Comparison of ENCODE assay signal across 8 cellular contexts in genomic region chr6:27188885-27189418, GRCh38. TPM values are rescaled to one million over a fixed set of nuclear protein-coding genes. Genes with fewer than 3 reads are reported as not detected.
A peak's percentile ranks its signal among the peaks of the same experiment; 100 is the strongest.
DNase-seq lines count a peak whose midpoint lies in the region; ATAC-seq, FAIRE-seq and TF ChIP-seq lines count a peak whose summit lies in the region.

No MANE protein-coding gene starts in this region.

- 23% methylated on average over 10 of the region's 10 CpGs for WGBS in smooth muscle cell (ENCODE audit: low lambda C conversion rate)

- H3F3A ChIP-seq in smooth muscle cell (ENCODE audit: low read depth), result no peaks in the 10 kb centered on the region

- peak overlapping the region; percentile 95 for H2AFZ ChIP-seq in smooth muscle cell (ENCODE audit: low read depth)

- H3K36me3 ChIP-seq in bronchial epithelial cell (ENCODE audit: control insufficient read depth, insufficient read depth, low read length), result no peaks in the 10 kb centered on the region
- H3K36me3 ChIP-seq in smooth muscle cell (ENCODE audit: low read depth), result no peaks in the 10 kb centered on the region

- no peaks in the 10 kb centered on the region for H3K9me3 ChIP-seq in smooth muscle cell (replicated peaks; ENCODE audit: low read depth)

- peak overlapping the region; percentile 86 for H3K27ac ChIP-seq in 22Rv1
- peak overlapping the region; percentile 77 for H3K27ac ChIP-seq in smooth muscle cell (ENCODE audit: low read depth)

- TF ChIP-seq CTCF in 22Rv1 (IDR thresholded peaks at IDR 0.05), result peak; percentile 89
- peak; percentile 59 for TF ChIP-seq CTCF in GM12873 (IDR thresholded peaks at IDR 0.05; ENCODE audit: insufficient read depth, low read depth, low read length, missing control alignments)
- peak; percentile 46 for TF ChIP-seq CTCF in bronchial epithelial cell (IDR thresholded peaks at IDR 0.05; ENCODE audit: insufficient read depth, low read length, severe bottlenecking)
- TF ChIP-seq CTCF in smooth muscle cell (IDR thresholded peaks at IDR 0.05; ENCODE audit: borderline replicate concordance, insufficient read depth, poor library complexity, severe bottlenecking), result peak; percentile 77

- FAIRE-seq in bronchial epithelial cell (lab: Jason Lieb, UNC), result no peak

- H3K4me2 ChIP-seq in smooth muscle cell, result peak overlapping the region; percentile 82

- H3K27me3 ChIP-seq in bronchial epithelial cell (ENCODE audit: control insufficient read depth, insufficient read depth, low read length), result no peaks in the 10 kb centered on the region
- H3K27me3 ChIP-seq in smooth muscle cell (ENCODE audit: low read depth), result no peaks in the 10 kb centered on the region

- peak overlapping the region; percentile 71 for H3K4me3 ChIP-seq in bronchial epithelial cell (ENCODE audit: low read depth, low read length)
- H3K4me3 ChIP-seq in smooth muscle cell, result peak overlapping the region; percentile 80

- peak; percentile 60 for DNase-seq in NCI-H1436 (lab: John Stamatoyannopoulos, UW)
- peak; percentile 11 to 91 for DNase-seq in SW 1271 (lab: John Stamatoyannopoulos, UW)
- peak; percentile 75 for DNase-seq in bronchial epithelial cell (ENCODE audit: low read depth)
- peak; percentile 66 for DNase-seq in iPS-NIHi7 (ENCODE audit: extremely low spot score)
- DNase-seq in smooth muscle cell (lab: John Stamatoyannopoulos, UW; ENCODE audit: unreplicated experiment), result no peak

- H4K20me1 ChIP-seq in smooth muscle cell (ENCODE audit: low read depth), result no peaks in the 10 kb centered on the region

- peak overlapping the region; percentile 46 for H3K9ac ChIP-seq in smooth muscle cell (ENCODE audit: low read depth)

- ATAC-seq in HG02840 (IDR thresholded peaks at IDR 0.05; ENCODE audit: low FRiP score, unreplicated experiment), result peak; percentile 74

- H3K4me1 ChIP-seq in smooth muscle cell (ENCODE audit: low read depth), result no peaks in the 10 kb centered on the region

- H3K79me2 ChIP-seq in smooth muscle cell (ENCODE audit: low read depth), result no peaks in the 10 kb centered on the region

RNA-seq across cellular contexts. Expression of gene PRSS16, which starts 58.5 kb away (rescaled TPM):
- total RNA-seq in bronchial epithelial cell (4.5 and 15.1 TPM in 2 replicates), smooth muscle cell (3.3 and 7.6 TPM in 2 replicates)
- polyA plus RNA-seq in smooth muscle cell, result 2.8 and 5.7 TPM in 2 replicates
